9 cellular contexts compared by ENCODE assay signal in genomic region chr13:32472194-32472621, GRCh38. TPM values are rescaled to one million over a fixed set of nuclear protein-coding genes. Genes with fewer than 3 reads are reported as not detected.
DNase-seq lines count a peak whose midpoint lies in the region; ATAC-seq and TF ChIP-seq lines count a peak whose summit lies in the region.
"Had no signal": no experiment of that assay in that cellular context is flagged by ENCODE, and none has a peak within 500 bp of the region (broad histone marks: within the 10 kb centered on the region; RNA-seq: fewer than 3 reads in every experiment).

No MANE protein-coding gene starts in this region.

- peaks cover 30% of the 10 kb centered on the region for H3K4me1 Mint-ChIP-seq in nephron

- H3K9me3 ChIP-seq in upper lobe of right lung = no peaks in the 10 kb centered on the region

- H3K27me3 Mint-ChIP-seq in nephron (ENCODE audit: low read depth) = no peaks in the 10 kb centered on the region

- H3K4me3 ChIP-seq in upper lobe of right lung = no peak overlapping the region

- H3K4me1 ChIP-seq in upper lobe of right lung = no peaks in the 10 kb centered on the region

- no peak overlapping the region for H3K4me3 Mint-ChIP-seq in nephron

- no peaks in the 10 kb centered on the region for H3K36me3 ChIP-seq in upper lobe of right lung

- no peak overlapping the region for H3K27ac ChIP-seq in upper lobe of right lung

- H3K9me3 Mint-ChIP-seq in nephron = no peaks in the 10 kb centered on the region

- no peaks in the 10 kb centered on the region for H3K27me3 ChIP-seq in upper lobe of right lung

- peak overlapping the region; percentile 89 to 93 (median 91) for H3K27ac Mint-ChIP-seq in nephron

- intact Hi-C loops in upper lobe of right lung (cut with DNase I) = no loop called here

- ATAC-seq in GM18520 (IDR thresholded peaks at IDR 0.05; ENCODE audit: unreplicated experiment) = peak; percentile 44
- ATAC-seq in GM21576 (IDR thresholded peaks at IDR 0.05; ENCODE audit: unreplicated experiment) = peak; percentile 80
- no peak for ATAC-seq in HG03196 (IDR thresholded peaks at IDR 0.05; ENCODE audit: unreplicated experiment)
- ATAC-seq in upper lobe of right lung = no peak

- peak; percentile 59 for DNase-seq in MV-4-11 (lab: John Stamatoyannopoulos, UW)
- no peak for DNase-seq in SIG-M5 treated with dmso at 0.1 percent for 504 hours (lab: John Stamatoyannopoulos, UW; ENCODE audit: unreplicated experiment)
- no peak for DNase-seq in upper lobe of right lung
- DNase-seq in hypothalamus (lab: John Stamatoyannopoulos, UW) = no peak
- DNase-seq: effector CD8-positive, alpha-beta T cell had no signal

- peaks cover 3% of the 10 kb centered on the region for H3K36me3 Mint-ChIP-seq in nephron (ENCODE audit: low read depth)

- no peak for TF ChIP-seq CTCF in nephron (IDR thresholded peaks at IDR 0.05; ENCODE audit: unreplicated experiment in 3 of 3)
- no peak for TF ChIP-seq CTCF in upper lobe of right lung (IDR thresholded peaks at IDR 0.05)

RNA-seq across cellular contexts. Expression of gene N4BP2L1, which starts 44.3 kb away (rescaled TPM):
- total RNA-seq in upper lobe of right lung = 25.3 TPM

Comparison
In these comparisons a context has a peak if more than half of its experiments do, and no peak if none do; other contexts are left out.
1. ATAC-seq: peak in GM18520 (single experiment) and GM21576 (single experiment); none in HG03196 (single experiment) and upper lobe of right lung (single experiment).